In genomic region chr4:55237839-55238238, GRCh38 we compare ENCODE assay signal across 7 cellular contexts.
"Had no signal": no experiment of that assay in that cellular context is flagged by ENCODE, and none has a peak within 500 bp of the region (broad histone marks: within the 10 kb centered on the region; RNA-seq: fewer than 3 reads in every experiment).

No MANE protein-coding gene starts in this region.

- ATAC-seq: GM23338 had no signal

- DNase-seq: H9, HCEC 1CT, HFFc6, IMR-90, Kasumi-1, KG1 had no signal

- H3K27ac Mint-ChIP-seq: GM23338, H9, HFFc6 had no signal
